In the genomic region with DNA sequence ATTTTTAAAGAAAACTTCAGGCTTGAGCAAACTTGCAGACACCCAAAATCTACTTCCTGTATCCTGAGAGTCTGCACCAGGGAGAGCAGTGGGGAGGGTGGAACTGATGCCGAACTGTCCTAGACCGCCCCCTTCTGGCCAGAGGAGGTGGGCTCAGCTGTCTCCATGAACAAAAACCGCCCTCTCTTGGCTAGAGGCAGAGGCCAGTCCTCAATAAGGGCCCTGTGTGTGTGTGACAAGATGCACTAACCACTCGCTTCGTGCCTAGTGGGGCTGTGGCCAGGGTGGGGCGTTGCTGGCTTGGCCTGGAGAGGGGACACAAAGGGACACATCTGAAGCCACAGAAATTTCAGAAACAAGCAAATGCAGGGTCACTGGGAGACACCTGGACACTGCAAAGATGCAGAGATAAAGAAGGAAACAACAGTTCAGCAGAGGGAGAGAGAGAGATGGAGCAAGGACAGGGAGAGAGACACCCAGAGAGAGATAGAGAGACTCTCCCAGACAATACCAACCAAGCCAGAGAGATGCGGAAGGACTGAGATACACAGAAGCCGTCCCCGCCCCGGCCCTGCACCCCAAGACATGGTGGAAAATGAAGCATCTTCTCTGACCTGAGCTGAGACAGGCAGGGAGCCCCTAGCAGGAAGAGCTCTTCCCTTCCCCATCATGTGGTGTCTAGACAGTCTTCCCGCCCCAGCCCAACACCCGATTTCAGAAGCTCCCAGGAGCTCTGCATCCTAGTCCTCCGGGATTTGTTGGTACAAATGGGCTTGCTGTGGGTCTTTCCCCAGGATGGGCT, we compare ENCODE assay signal across 8 cellular contexts. TPM values are rescaled to one million over a fixed set of nuclear protein-coding genes. Genes with fewer than 3 reads are reported as not detected.
DNase-seq lines count a peak whose midpoint lies in the region; ATAC-seq and TF ChIP-seq lines count a peak whose summit lies in the region.

No MANE protein-coding gene starts in this region.

- peak; percentile 99 for ATAC-seq in GM18909 (IDR thresholded peaks at IDR 0.05; ENCODE audit: poor library complexity, unreplicated experiment)
- peak; percentile 99 for ATAC-seq in HG03135 (IDR thresholded peaks at IDR 0.05; ENCODE audit: unreplicated experiment)
- ATAC-seq in left lung = peak; percentile 100

- H3K27ac ChIP-seq in left lung = no peak overlapping the region

- TF ChIP-seq CTCF in left lung (IDR thresholded peaks at IDR 0.05) = peak; percentile 86 to 92

- DNase-seq in Ammon's horn (ENCODE audit: low spot score) (peak; percentile 98), NCI-H2227 treated with DMSO at 0.1 percent for 48 hours (lab: John Stamatoyannopoulos, UW) (peak; percentile 78), cerebellum (ENCODE audit: low spot score) (peak; percentile 72), left lung (peak; percentile 89 to 92)
- peak; percentile 75 for DNase-seq in activated CD4-positive, alpha-beta T cell treated with anti-CD3 and anti-CD28 coated beads for 1 hour
- DNase-seq in stimulated activated CD4-positive, alpha-beta T cell treated with anti-CD3 and anti-CD28 coated beads, TNF-alpha, amount 100 ng/mL, for 1 hour (ENCODE audit: low read depth in 3 of 3, low spot score in 1 of 3) = peak; percentile 70 to 80 (median 73)

- intact Hi-C loops in left lung (cut with DNase I) = loop anchor here in 1 of 2 donors (10.0 kb wide), 1 partner anchor 54 kb away; no protein-coding TSS in a partner anchor

- peaks cover 0 to 36% of the 10 kb centered on the region in 2 donors for H3K27me3 ChIP-seq in left lung

- no peaks in the 10 kb centered on the region for H3K36me3 ChIP-seq in left lung

- no peaks in the 10 kb centered on the region for H3K9me3 ChIP-seq in left lung

- H3K4me1 ChIP-seq in left lung = peaks cover 0 to 5% of the 10 kb centered on the region in 2 donors

- H3K4me3 ChIP-seq in left lung = no peak overlapping the region

RNA-seq across cellular contexts. Expression of a gene that starts 22.7 kb away (rescaled TPM):
- total RNA-seq in cerebellum (not detected), left lung (1 to 10 TPM; 1.0 to 6.0 TPM)
